Comparison of ENCODE assay signal across 15 cellular contexts in genomic region chr2:173196638-173197037, GRCh38.
A peak's percentile ranks its signal among the peaks of the same experiment; 100 is the strongest.
DNase-seq lines count a peak whose midpoint lies in the region; ATAC-seq and TF ChIP-seq lines count a peak whose summit lies in the region.
"Had no signal": no experiment of that assay in that cellular context is flagged by ENCODE, and none has a peak within 500 bp of the region (broad histone marks: within the 10 kb centered on the region; RNA-seq: fewer than 3 reads in every experiment).

No MANE protein-coding gene starts in this region.

- H3K27me3 Mint-ChIP-seq in neural crest cell (ENCODE audit: low read depth) (no peaks in the 10 kb centered on the region), chondrocyte (ENCODE audit: low read depth) (no peaks in the 10 kb centered on the region)

- H3K36me3 ChIP-seq in heart left ventricle: peaks cover 0 to 43% (median 11%) of the 10 kb centered on the region in 9 donors
- H3K36me3 ChIP-seq in gastroesophageal sphincter: peaks cover 0 to 16% of the 10 kb centered on the region in 2 donors

- H3K9me3 ChIP-seq in heart left ventricle: no peaks in the 10 kb centered on the region
- no peaks in the 10 kb centered on the region for H3K9me3 ChIP-seq in gastroesophageal sphincter

- WGBS in heart left ventricle, 4 donors: 64 to 75% (median 71%) methylated on average over 4 of the region's 4 CpGs
- 81 to 82% methylated on average over 4 of the region's 4 CpGs for WGBS in gastroesophageal sphincter (ENCODE audit: low coverage in 1 of 2), 2 donors

- H3K4me3 Mint-ChIP-seq in neural crest cell: no peak overlapping the region
- H3K4me3 Mint-ChIP-seq in chondrocyte (ENCODE audit: unreplicated experiment): no peak overlapping the region
- H3K4me3 Mint-ChIP-seq: CD14-positive monocyte had no signal

- DNase-seq in heart left ventricle: no peak
- DNase-seq in Right ventricle myocardium inferior (ENCODE audit: missing footprints): no peak
- no peak for DNase-seq in neural crest cell (ENCODE audit: low read depth, low spot score)
- DNase-seq in middle frontal gyrus (ENCODE audit: extremely low spot score, low spot score): no peak
- DNase-seq in stimulated activated CD4-positive, alpha-beta T cell treated with anti-CD3 and anti-CD28 coated beads, Interleukin-4, amount 100 ng/mL, for 4 hours: no peak
- DNase-seq in chondrocyte (ENCODE audit: low spot score): no peak
- no peak for DNase-seq in UCSD-AML1 (lab: John Stamatoyannopoulos, UW; ENCODE audit: unreplicated experiment)
- DNase-seq: COR-L47, NCI-H1048, NCI-H2171, NCI-H82, SHP77 had no signal

- TF ChIP-seq CTCF in heart left ventricle (IDR thresholded peaks at IDR 0.05) (no peak), gastroesophageal sphincter (IDR thresholded peaks at IDR 0.05) (no peak), neural crest cell (conservative IDR thresholded peaks at IDR 0.05) (no peak), chondrocyte (IDR thresholded peaks at IDR 0.05) (no peak)

- peaks cover 3 to 72% (median 43%) of the 10 kb centered on the region in 12 donors for H3K4me1 ChIP-seq in heart left ventricle
- peaks cover 23 to 86% (median 35%) of the 10 kb centered on the region in 3 donors for H3K4me1 ChIP-seq in gastroesophageal sphincter

- ATAC-seq in heart left ventricle (peak in 2 of 4 donors; percentile 52 to 63), Right ventricle myocardium inferior (no peak), gastroesophageal sphincter (no peak)
- ATAC-seq: K562 had no signal

- peak overlapping the region in 10 of 12 donors; percentile 6 to 75 (median 51) for H3K27ac ChIP-seq in heart left ventricle
- H3K27ac ChIP-seq in gastroesophageal sphincter: peak overlapping the region; percentile 78 to 92 (median 81)

- no peak for TF ChIP-seq EP300 in gastroesophageal sphincter (IDR thresholded peaks at IDR 0.05)

- H3K9me3 Mint-ChIP-seq in neural crest cell (no peaks in the 10 kb centered on the region), chondrocyte (ENCODE audit: low read depth) (no peaks in the 10 kb centered on the region)

- TF ChIP-seq POLR2A in heart left ventricle (IDR thresholded peaks at IDR 0.05) (no peak), gastroesophageal sphincter (IDR thresholded peaks at IDR 0.05) (no peak)

- intact Hi-C loops in heart left ventricle (cut with DNase I): loop anchor here in 1 of 10 donors (5.0 kb wide), 1 partner anchor 104 kb away; no protein-coding TSS in a partner anchor
- intact Hi-C loops in Right ventricle myocardium inferior (cut with DNase I): no loop called here

- no peaks in the 10 kb centered on the region for H3K27me3 ChIP-seq in heart left ventricle
- no peaks in the 10 kb centered on the region for H3K27me3 ChIP-seq in gastroesophageal sphincter

- no peak overlapping the region for H3K4me3 ChIP-seq in heart left ventricle
- no peak overlapping the region for H3K4me3 ChIP-seq in gastroesophageal sphincter
- H3K4me3 ChIP-seq: K562 had no signal

- H3K36me3 Mint-ChIP-seq in neural crest cell (ENCODE audit: low read depth) (peaks cover 3% of the 10 kb centered on the region), chondrocyte (ENCODE audit: low read depth) (peaks cover 13% of the 10 kb centered on the region)

- H3K4me1 Mint-ChIP-seq in neural crest cell (peaks cover 14% of the 10 kb centered on the region), chondrocyte (ENCODE audit: low read depth) (peaks cover 45% of the 10 kb centered on the region)
- H3K4me1 Mint-ChIP-seq: CD14-positive monocyte had no signal

- H3K27ac Mint-ChIP-seq in neural crest cell (ENCODE audit: unreplicated experiment): peak overlapping the region; percentile 76
- no peak overlapping the region for H3K27ac Mint-ChIP-seq in chondrocyte (ENCODE audit: unreplicated experiment)
